Comparison of ENCODE assay signal across 9 cellular contexts in the genomic region with DNA sequence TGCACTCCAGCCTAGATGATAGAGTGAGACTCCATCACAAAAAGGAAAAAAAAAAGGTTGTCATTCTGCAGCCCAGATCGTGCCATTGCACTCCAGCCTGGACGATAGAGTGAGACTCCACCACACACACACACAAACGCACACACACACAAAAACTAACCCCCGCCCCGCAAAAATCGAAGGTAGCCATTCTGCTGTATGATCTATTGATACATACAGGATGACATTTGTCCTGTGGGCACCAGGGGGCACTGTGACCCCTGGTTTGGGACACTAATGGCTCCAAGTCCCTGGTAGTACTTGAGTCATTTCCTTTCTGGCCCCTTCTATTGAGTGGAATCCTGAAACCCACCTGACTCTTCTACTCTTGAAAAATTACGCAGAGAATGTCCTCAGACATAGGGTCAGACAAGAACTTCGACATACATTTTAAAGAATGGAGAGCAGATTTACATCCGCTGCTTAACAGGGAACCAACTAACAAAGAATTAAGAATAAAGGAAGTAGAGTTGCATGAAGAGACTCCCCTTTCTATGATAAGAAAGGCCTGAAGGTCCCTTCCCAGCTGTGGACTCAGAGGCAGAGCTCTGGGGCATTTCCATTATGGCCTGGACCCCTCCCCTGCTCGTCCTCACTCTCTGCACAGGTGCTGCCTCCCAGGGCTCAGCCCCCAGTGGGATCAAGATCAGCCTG. TPM values are rescaled to one million over a fixed set of nuclear protein-coding genes. Genes with fewer than 3 reads are reported as not detected.
A peak's percentile ranks its signal among the peaks of the same experiment; 100 is the strongest.
DNase-seq lines count a peak whose midpoint lies in the region; ATAC-seq, FAIRE-seq and TF ChIP-seq lines count a peak whose summit lies in the region.
"Had no signal": no experiment of that assay in that cellular context is flagged by ENCODE, and none has a peak within 500 bp of the region (broad histone marks: within the 10 kb centered on the region; RNA-seq: fewer than 3 reads in every experiment).

No MANE protein-coding gene starts in this region.

- no peaks in the 10 kb centered on the region for H3K9me3 ChIP-seq in endothelial cell of umbilical vein (replicated peaks; ENCODE audit: control insufficient read depth, insufficient read depth, low read length)
- H3K9me3 ChIP-seq in upper lobe of left lung = no peaks in the 10 kb centered on the region

- dilution Hi-C loops in endothelial cell of umbilical vein (cut with MboI; ENCODE audit: extremely low pct_ligation_motif_present, low sequenced_read_pairs) = no loop called here

- no peaks in the 10 kb centered on the region for H4K20me1 ChIP-seq in endothelial cell of umbilical vein (replicated peaks; ENCODE audit: control insufficient read depth, extremely low read depth, insufficient read depth, low read length)

- H3K4me3 Mint-ChIP-seq in natural killer cell treated with Interleukin-12 subunit alpha and Interleukin-12 subunit beta and Interleukin-15 and Interleukin-18, amount 100 ng/mL, for 72 hours = no peak overlapping the region

- H3K9me3 Mint-ChIP-seq in natural killer cell treated with Interleukin-12 subunit alpha and Interleukin-12 subunit beta and Interleukin-15 and Interleukin-18, amount 100 ng/mL, for 72 hours = no peaks in the 10 kb centered on the region

- H3K36me3 ChIP-seq in endothelial cell of umbilical vein (ENCODE audit: control insufficient read depth in 2 of 2, extremely low read depth in 1 of 2, insufficient read depth in 2 of 2, low read length in 2 of 2) = no peaks in the 10 kb centered on the region
- H3K36me3 ChIP-seq in upper lobe of left lung = no peaks in the 10 kb centered on the region

- H2AFZ ChIP-seq in endothelial cell of umbilical vein (ENCODE audit: low read depth, low read length) = no peak overlapping the region

- TF ChIP-seq CTCF in endothelial cell of umbilical vein (IDR thresholded peaks at IDR 0.05; ENCODE audit: extremely low read depth in 1 of 2, insufficient read depth in 1 of 2, low read depth in 1 of 2, low read length in 2 of 2) (peak; percentile 77 to 81), upper lobe of left lung (IDR thresholded peaks at IDR 0.05) (peak in 4 of 6 experiments; percentile 29 to 56 (median 38))

- no peak for TF ChIP-seq EP300 in upper lobe of left lung (IDR thresholded peaks at IDR 0.05)

- TF ChIP-seq POLR2A in endothelial cell of umbilical vein (IDR thresholded peaks at IDR 0.05; ENCODE audit: low read depth, low read length) (no peak), upper lobe of left lung (IDR thresholded peaks at IDR 0.05) (no peak)

- H3K9me1 ChIP-seq in endothelial cell of umbilical vein (replicated peaks; ENCODE audit: control insufficient read depth, extremely low read depth, insufficient read depth, low read length) = no peaks in the 10 kb centered on the region

- H3K27me3 Mint-ChIP-seq in natural killer cell treated with Interleukin-12 subunit alpha and Interleukin-12 subunit beta and Interleukin-15 and Interleukin-18, amount 100 ng/mL, for 72 hours = peaks cover 4 to 7% of the 10 kb centered on the region in 2 donors

- WGBS in upper lobe of left lung, 2 donors = 48 to 49% methylated on average over 10 of the region's 10 CpGs

- DNase-seq in Right ventricle myocardium superior = peak; percentile 57
- DNase-seq in Right ventricle myocardium inferior (ENCODE audit: missing footprints) = no peak
- peak; percentile 3 for DNase-seq in NCI-H146 treated with DMSO at 0.1 percent for 48 hours (lab: John Stamatoyannopoulos, UW; ENCODE audit: unreplicated experiment)
- peak; percentile 43 for DNase-seq in activated CD4-positive, alpha-beta T cell treated with anti-CD3 and anti-CD28 coated beads, Interleukin-2, amount 50 U/mL, for 1 hour
- peak; percentile 64 for DNase-seq in endothelial cell of umbilical vein (ENCODE audit: low read depth, low spot score)
- no peak for DNase-seq in natural killer cell treated with Interleukin-12 subunit alpha and Interleukin-12 subunit beta and Interleukin-15 and Interleukin-18, amount 100 ng/mL, for 72 hours (ENCODE audit: low spot score)
- peak in 1 of 2 donors; percentile 40 for DNase-seq in upper lobe of left lung
- no peak for DNase-seq in NCI-H2081 treated with DMSO at 0.1 percent for 48 hours (lab: John Stamatoyannopoulos, UW)

- peaks cover 3 to 6% of the 10 kb centered on the region in 2 donors for H3K4me1 Mint-ChIP-seq in natural killer cell treated with Interleukin-12 subunit alpha and Interleukin-12 subunit beta and Interleukin-15 and Interleukin-18, amount 100 ng/mL, for 72 hours (ENCODE audit: low read depth in 2 of 2)

- H3K79me2 ChIP-seq in endothelial cell of umbilical vein (ENCODE audit: control insufficient read depth, insufficient read depth, low read length) = no peaks in the 10 kb centered on the region

- H3K27me3 ChIP-seq in endothelial cell of umbilical vein (ENCODE audit: control insufficient read depth in 2 of 2, insufficient read depth in 2 of 2, low read length in 2 of 2) (no peaks in the 10 kb centered on the region), upper lobe of left lung (no peaks in the 10 kb centered on the region)

- H3K36me3 Mint-ChIP-seq in natural killer cell treated with Interleukin-12 subunit alpha and Interleukin-12 subunit beta and Interleukin-15 and Interleukin-18, amount 100 ng/mL, for 72 hours = no peaks in the 10 kb centered on the region

- no peak overlapping the region for H3K27ac Mint-ChIP-seq in natural killer cell treated with Interleukin-12 subunit alpha and Interleukin-12 subunit beta and Interleukin-15 and Interleukin-18, amount 100 ng/mL, for 72 hours

- H3K27ac ChIP-seq in endothelial cell of umbilical vein (ENCODE audit: insufficient read depth, low read depth, low read length) (no peak overlapping the region), upper lobe of left lung (no peak overlapping the region)

- peak; percentile 82 for FAIRE-seq in endothelial cell of umbilical vein (lab: Jason Lieb, UNC)
- FAIRE-seq: islet of Langerhans had no signal

- H3K4me2 ChIP-seq in endothelial cell of umbilical vein (ENCODE audit: insufficient read depth, low read length) = no peak overlapping the region

- no TSS peak for BruUV-seq in endothelial cell of umbilical vein (replicated peaks; lab: Mats Ljungman, UMichigan)

- CTCF ChIA-PET in endothelial cell of umbilical vein (lab: Charles Lee) = interaction anchor here (1.2 kb wide), 1 partner anchor 18 kb away, joined by 5 read pairs; no protein-coding TSS in a partner anchor

- no peak overlapping the region for H3K9ac ChIP-seq in endothelial cell of umbilical vein (replicated peaks; ENCODE audit: extremely low read depth, insufficient read depth, low read length)

- ATAC-seq in Right ventricle myocardium superior (ENCODE audit: poor library complexity) (no peak), Right ventricle myocardium inferior (no peak), upper lobe of left lung (ENCODE audit: low FRiP score in 2 of 2) (peak; percentile 28 to 44)
- peak; percentile 68 to 75 for ATAC-seq in natural killer cell treated with Interleukin-12 subunit alpha and Interleukin-12 subunit beta and Interleukin-15 and Interleukin-18, amount 100 ng/mL, for 72 hours

- H3K4me3 ChIP-seq in endothelial cell of umbilical vein (replicated peaks in 1 of 3; ENCODE audit: insufficient read depth in 1 of 3, low read depth in 1 of 3, low read length in 3 of 3) = no peak overlapping the region
- no peak overlapping the region for H3K4me3 ChIP-seq in upper lobe of left lung

- intact Hi-C loops in Right ventricle myocardium superior (cut with DNase I) = loop anchor here (5.0 kb wide), 1 partner anchor 153 kb away; no protein-coding TSS in a partner anchor
- intact Hi-C loops in Right ventricle myocardium inferior (cut with DNase I) = no loop called here
- intact Hi-C loops in endothelial cell of umbilical vein (cut with micrococcal nuclease) = no loop called here

- no peaks in the 10 kb centered on the region for H3K4me1 ChIP-seq in endothelial cell of umbilical vein (ENCODE audit: control insufficient read depth, extremely low read depth, insufficient read depth, low read length)
- no peaks in the 10 kb centered on the region for H3K4me1 ChIP-seq in upper lobe of left lung

- POLR2A ChIA-PET in endothelial cell of umbilical vein (lab: Charles Lee) = no interaction called here

TF ChIP-seq in endothelial cell of umbilical vein, 7 proteins besides CTCF, POLR2A, EP300 and RAD21:
- TF ChIP-seq FOS (IDR thresholded peaks at IDR 0.05; ENCODE audit: borderline replicate concordance, insufficient read depth, low read length) = peak; percentile 29
- no peak for TF ChIP-seq MYC (IDR thresholded peaks at IDR 0.05; ENCODE audit: low read depth, low read length)
TF ChIP-seq in endothelial cell of umbilical vein: peak in this region for 1.

RNA-seq across cellular contexts. Expression of a gene that starts 35.0 kb away (rescaled TPM):
- total RNA-seq in Right ventricle myocardium superior (not detected), Right ventricle myocardium inferior (not detected), endothelial cell of umbilical vein (not detected in 2 replicates), upper lobe of left lung (1 to 10 TPM in 2 of 6 donors, not detected in 4; 1.3 to 3.5 TPM)
- 0.03 and 0.07 TPM in 2 replicates for polyA plus RNA-seq in endothelial cell of umbilical vein
- 0.04 TPM in 1 of 2 replicates, not detected in the other for polyA plus RNA-seq in endothelial cell of umbilical vein (2011; cell fraction: cytosol; rRNA removed)
- 0.35 TPM in 1 of 2 replicates, not detected in the other for polyA plus RNA-seq in endothelial cell of umbilical vein (2011; cell fraction: nucleus; rRNA removed)
- not detected in 2 replicates for polyA plus RNA-seq in endothelial cell of umbilical vein (2012)
- 19.4 and 36.9 TPM in 2 replicates for polyA minus RNA-seq in endothelial cell of umbilical vein
- polyA minus RNA-seq in endothelial cell of umbilical vein (2011; cell fraction: cytosol; rRNA and poly(A)+ RNA removed) = 9.6 TPM
- 0.19 TPM in 1 of 2 replicates, not detected in the other for polyA minus RNA-seq in endothelial cell of umbilical vein (2011; cell fraction: nucleus; rRNA and poly(A)+ RNA removed)
- under 1 TPM in 1 of 2 donors, not detected in 1; 0.93 TPM for total RNA-seq in natural killer cell treated with Interleukin-12 subunit alpha and Interleukin-12 subunit beta and Interleukin-15 and Interleukin-18, amount 100 ng/mL, for 72 hours

RNA-seq across cellular contexts. Expression of a gene that starts 50.3 kb away (rescaled TPM):
- total RNA-seq in Right ventricle myocardium superior (not detected), Right ventricle myocardium inferior (not detected), endothelial cell of umbilical vein (not detected in 2 replicates), upper lobe of left lung (1 to 10 TPM in 3 of 6 donors, under 1 TPM in 1, not detected in 2; 0.89 to 5.3 (median 4.3) TPM)
- not detected in 2 replicates for polyA plus RNA-seq in endothelial cell of umbilical vein
- not detected in 2 replicates for polyA plus RNA-seq in endothelial cell of umbilical vein (2011; cell fraction: cytosol; rRNA removed)
- polyA plus RNA-seq in endothelial cell of umbilical vein (2011; cell fraction: nucleus; rRNA removed) = not detected in 2 replicates
- not detected in 2 replicates for polyA plus RNA-seq in endothelial cell of umbilical vein (2012)
- not detected in 2 replicates for polyA minus RNA-seq in endothelial cell of umbilical vein
- not detected for polyA minus RNA-seq in endothelial cell of umbilical vein (2011; cell fraction: cytosol; rRNA and poly(A)+ RNA removed)
- polyA minus RNA-seq in endothelial cell of umbilical vein (2011; cell fraction: nucleus; rRNA and poly(A)+ RNA removed) = not detected in 2 replicates
- not detected for total RNA-seq in natural killer cell treated with Interleukin-12 subunit alpha and Interleukin-12 subunit beta and Interleukin-15 and Interleukin-18, amount 100 ng/mL, for 72 hours

Comparison
In these comparisons a context has a peak if more than half of its experiments do, and no peak if none do; other contexts are left out.
1. DNase-seq: peak in Right ventricle myocardium superior (single experiment), NCI-H146 treated with DMSO at 0.1 percent for 48 hours (single experiment), activated CD4-positive, alpha-beta T cell treated with anti-CD3 and anti-CD28 coated beads, Interleukin-2, amount 50 U/mL, for 1 hour (single experiment) and endothelial cell of umbilical vein (single experiment); none in Right ventricle myocardium inferior (single experiment), natural killer cell treated with Interleukin-12 subunit alpha and Interleukin-12 subunit beta and Interleukin-15 and Interleukin-18, amount 100 ng/mL, for 72 hours (single experiment) and NCI-H2081 treated with DMSO at 0.1 percent for 48 hours (single experiment).
2. ATAC-seq: peak in natural killer cell treated with Interleukin-12 subunit alpha and Interleukin-12 subunit beta and Interleukin-15 and Interleukin-18, amount 100 ng/mL, for 72 hours (2 of 2) and upper lobe of left lung (2 of 2); none in Right ventricle myocardium superior (single experiment) and Right ventricle myocardium inferior (single experiment).